1 cellular context compared by ENCODE assay signal in the genomic region with DNA sequence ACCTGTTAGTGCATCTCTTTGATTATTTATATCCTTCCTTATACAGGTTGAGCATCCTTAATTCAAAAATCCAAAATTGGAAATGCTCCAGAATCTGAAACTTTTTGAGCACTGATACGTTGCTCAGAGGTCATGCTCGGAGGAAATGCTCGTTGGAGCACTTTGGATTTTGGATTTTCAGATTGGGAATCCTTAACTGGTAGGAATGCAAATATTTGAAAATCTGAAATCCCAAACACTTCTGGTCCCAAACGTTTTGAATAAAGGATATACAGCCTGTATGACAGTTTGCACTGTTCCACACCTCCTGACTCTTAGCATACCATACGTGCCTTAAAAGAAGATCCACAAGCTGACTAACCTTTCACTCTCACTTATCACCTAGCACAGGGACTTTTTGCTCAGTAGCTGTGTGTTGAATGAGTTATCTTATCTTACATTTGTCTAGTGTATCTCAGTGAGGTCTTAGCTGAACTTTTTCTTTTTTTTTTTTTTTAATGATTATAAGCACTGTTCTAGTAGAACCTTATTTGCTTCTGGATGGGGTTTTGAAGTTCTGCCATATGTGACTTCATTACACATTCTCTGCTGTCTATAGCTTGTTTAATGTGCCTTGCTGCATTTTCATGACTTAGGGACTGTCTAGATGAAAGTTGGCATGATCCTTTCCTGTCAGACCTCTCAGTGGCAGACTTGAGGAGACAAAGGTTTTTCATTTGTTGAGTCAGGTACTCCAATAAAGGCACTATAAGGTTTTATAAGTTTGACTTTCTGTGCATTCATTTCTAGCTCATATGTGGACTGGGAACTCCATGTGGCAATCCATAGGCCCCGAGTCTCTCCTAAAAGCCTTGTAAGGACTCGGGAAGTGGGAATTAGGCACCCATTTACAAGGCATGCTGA.
TF ChIP-seq lines count a peak whose summit lies in the region.

No MANE protein-coding gene starts in this region.

TF ChIP-seq in GM12878, 131 proteins besides CTCF, POLR2A, EP300 and RAD21:
- TF ChIP-seq POLR2AphosphoS5 (IDR thresholded peaks at IDR 0.05; ENCODE audit: low read length) = no peak
- no peak for TF ChIP-seq BRCA1 (IDR thresholded peaks at IDR 0.05; ENCODE audit: low read depth, low read length)
- peak; percentile 36; the same call in 1 of the 2 replicates for TF ChIP-seq NBN (IDR thresholded peaks at IDR 0.05)
- TF ChIP-seq, protein P1, sequence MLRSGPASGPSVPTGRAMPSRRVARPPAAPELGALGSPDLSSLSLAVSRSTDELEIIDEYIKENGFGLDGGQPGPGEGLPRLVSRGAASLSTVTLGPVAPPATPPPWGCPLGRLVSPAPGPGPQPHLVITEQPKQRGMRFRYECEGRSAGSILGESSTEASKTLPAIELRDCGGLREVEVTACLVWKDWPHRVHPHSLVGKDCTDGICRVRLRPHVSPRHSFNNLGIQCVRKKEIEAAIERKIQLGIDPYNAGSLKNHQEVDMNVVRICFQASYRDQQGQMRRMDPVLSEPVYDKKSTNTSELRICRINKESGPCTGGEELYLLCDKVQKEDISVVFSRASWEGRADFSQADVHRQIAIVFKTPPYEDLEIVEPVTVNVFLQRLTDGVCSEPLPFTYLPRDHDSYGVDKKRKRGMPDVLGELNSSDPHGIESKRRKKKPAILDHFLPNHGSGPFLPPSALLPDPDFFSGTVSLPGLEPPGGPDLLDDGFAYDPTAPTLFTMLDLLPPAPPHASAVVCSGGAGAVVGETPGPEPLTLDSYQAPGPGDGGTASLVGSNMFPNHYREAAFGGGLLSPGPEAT (IDR thresholded peaks at IDR 0.05; ENCODE audit: low read depth) = peak; percentile 79
- TF ChIP-seq BHLHE40 (IDR thresholded peaks at IDR 0.05; ENCODE audit: borderline replicate concordance in 1 of 2, low read depth in 2 of 2, low read length in 1 of 2) = peak in 1 of 2 experiments; percentile 22; a peak in 1 of 4 replicates
- no peak for TF ChIP-seq GABPA (IDR thresholded peaks at IDR 0.05; ENCODE audit: low read depth)
- TF ChIP-seq PKNOX1 (IDR thresholded peaks at IDR 0.05) = no peak
